Comparison of ENCODE assay signal across 22 cellular contexts in genomic region chr2:161533218-161533617, GRCh38.
"Had no signal": no experiment of that assay in that cellular context is flagged by ENCODE, and none has a peak within 500 bp of the region (broad histone marks: within the 10 kb centered on the region; RNA-seq: fewer than 3 reads in every experiment).

No MANE protein-coding gene starts in this region.

- FAIRE-seq: pancreas had no signal

- H3K27ac ChIP-seq: hepatocyte, left ventricle myocardium inferior, pancreas, prostate gland, skin epidermis, suprapubic skin, thoracic aorta, tibial artery, uterus had no signal

- H3K27me3 ChIP-seq: hepatocyte, pancreas, suprapubic skin, tibial artery, uterus had no signal

- H3K79me2 ChIP-seq: hepatocyte had no signal

- H3K9me3 ChIP-seq: pancreas, prostate gland, tibial artery, uterus had no signal

- H3K4me3 ChIP-seq: hepatocyte, left ventricle myocardium inferior, lung, pancreas, prostate gland, skin epidermis, suprapubic skin, thoracic aorta, tibial artery, uterus had no signal

- H3K36me3 ChIP-seq: left ventricle myocardium inferior, pancreas, prostate gland, suprapubic skin, thoracic aorta, tibial artery, uterus had no signal

- H2AFZ ChIP-seq: hepatocyte had no signal

- ATAC-seq: naive thymus-derived CD8-positive, alpha-beta T cell; pancreas; right cardiac atrium; sciatic nerve had no signal

- DNase-seq: islet precursor cell; left ventricle myocardium inferior; mesendoderm; naive thymus-derived CD8-positive, alpha-beta T cell; nucleus accumbens; pancreas; retina; right cardiac atrium; stimulated activated CD4-positive, alpha-beta T cell treated with anti-CD3 and anti-CD28 coated beads, Interleukin-12 subunit alpha, Interleukin-12 subunit beta, amount 100 ng/mL, for 4 hours; stimulated activated CD4-positive, alpha-beta T cell treated with anti-CD3 and anti-CD28 coated beads, Interleukin-15, amount 100 ng/mL, for 24 hours; stimulated activated CD4-positive, alpha-beta T cell treated with anti-CD3 and anti-CD28 coated beads, Interleukin-2, amount 100 ng/mL, for 24 hours; stimulated activated CD4-positive, alpha-beta T cell treated with anti-CD3 and anti-CD28 coated beads, Interleukin-4, amount 100 ng/mL, for 1 hour; stimulated activated naive CD4-positive, alpha-beta T cell; tibial artery; uterus had no signal

- H3K4me1 ChIP-seq: left ventricle myocardium inferior, pancreas, prostate gland, suprapubic skin, tibial artery, uterus had no signal

- H3K4me2 ChIP-seq: hepatocyte had no signal
